ENCODE assay signal across 22 cellular contexts in genomic region chr5:11477786-11478185, GRCh38.
"Had no signal": no experiment of that assay in that cellular context is flagged by ENCODE, and none has a peak within 500 bp of the region (broad histone marks: within the 10 kb centered on the region; RNA-seq: fewer than 3 reads in every experiment).

No MANE protein-coding gene starts in this region.

- H3K4me1 Mint-ChIP-seq: activated naive CD4-positive, alpha-beta T cell treated with anti-CD3 and anti-CD28 coated beads, Interleukin-2, amount 50 U/mL, for 24 hours; mesothelial cell of epicardium; stimulated activated memory B cell treated with anti-CD40 and anti-IgM and Interleukin-4, amounts not matched to agents 10 μg/mL and 1 μg/mL and 100 μg/mL, for 72 hours had no signal

- H3K4me1 ChIP-seq: stomach, suprapubic skin, uterus had no signal

- ATAC-seq: left ventricle myocardium superior; natural killer cell treated with Interleukin-12 subunit alpha and Interleukin-12 subunit beta and Interleukin-15 and Interleukin-18, amount 100 ng/mL, for 72 hours; sciatic nerve; stimulated activated memory B cell treated with anti-CD40 and anti-IgM and Interleukin-4, amounts not matched to agents 10 μg/mL and 1 μg/mL and 100 μg/mL, for 72 hours; WTC11 had no signal

- H3K9me3 ChIP-seq: neutrophil, stomach, suprapubic skin, uterus had no signal

- DNase-seq: activated gamma-delta T cell treated with Interleukin-2 at 50 U/mL for 16 hours; activated T-cell treated with anti-CD3 and anti-CD28 coated beads, Interleukin-2, amount 50 U/mL, for 1 hour; anterior cingulate cortex; cortex of kidney; left ventricle myocardium superior; mammary epithelial cell; posterior cingulate gyrus; stimulated activated CD4-positive, alpha-beta T cell treated with anti-CD3 and anti-CD28 coated beads, Interleukin-15, amount 100 ng/mL, for 24 hours; stomach; T-helper 1 cell; trophoblast cell; uterus had no signal

- H3K4me3 ChIP-seq: smooth muscle cell, stomach, suprapubic skin, uterus had no signal

- H3K27ac ChIP-seq: epithelial cell of prostate, neutrophil, stomach, suprapubic skin, uterus had no signal

- H3K9me3 Mint-ChIP-seq: activated naive CD4-positive, alpha-beta T cell treated with anti-CD3 and anti-CD28 coated beads, Interleukin-2, amount 50 U/mL, for 24 hours; mesothelial cell of epicardium; natural killer cell treated with Interleukin-12 subunit alpha and Interleukin-12 subunit beta and Interleukin-15 and Interleukin-18, amount 100 ng/mL, for 72 hours; WTC11 had no signal

- H3K27me3 ChIP-seq: neutrophil, stomach, suprapubic skin, uterus had no signal

- H3K27ac Mint-ChIP-seq: activated naive CD4-positive, alpha-beta T cell treated with anti-CD3 and anti-CD28 coated beads, Interleukin-2, amount 50 U/mL, for 24 hours; mesothelial cell of epicardium; natural killer cell treated with Interleukin-12 subunit alpha and Interleukin-12 subunit beta and Interleukin-15 and Interleukin-18, amount 100 ng/mL, for 72 hours; stimulated activated memory B cell treated with anti-CD40 and anti-IgM and Interleukin-4, amounts not matched to agents 10 μg/mL and 1 μg/mL and 100 μg/mL, for 72 hours; WTC11 had no signal

- H3K4me3 Mint-ChIP-seq: activated naive CD4-positive, alpha-beta T cell treated with anti-CD3 and anti-CD28 coated beads, Interleukin-2, amount 50 U/mL, for 24 hours; mesothelial cell of epicardium; natural killer cell treated with Interleukin-12 subunit alpha and Interleukin-12 subunit beta and Interleukin-15 and Interleukin-18, amount 100 ng/mL, for 72 hours; stimulated activated memory B cell treated with anti-CD40 and anti-IgM and Interleukin-4, amounts not matched to agents 10 μg/mL and 1 μg/mL and 100 μg/mL, for 72 hours; WTC11 had no signal

- H3K36me3 ChIP-seq: neutrophil, stomach, suprapubic skin, uterus had no signal

- H3K27me3 Mint-ChIP-seq: activated naive CD4-positive, alpha-beta T cell treated with anti-CD3 and anti-CD28 coated beads, Interleukin-2, amount 50 U/mL, for 24 hours had no signal

- H3K36me3 Mint-ChIP-seq: activated naive CD4-positive, alpha-beta T cell treated with anti-CD3 and anti-CD28 coated beads, Interleukin-2, amount 50 U/mL, for 24 hours; mesothelial cell of epicardium; stimulated activated memory B cell treated with anti-CD40 and anti-IgM and Interleukin-4, amounts not matched to agents 10 μg/mL and 1 μg/mL and 100 μg/mL, for 72 hours; WTC11 had no signal
